ENCODE assay signal across 9 cellular contexts in genomic region chrX:56733459-56734046, GRCh38. TPM values are rescaled to one million over a fixed set of nuclear protein-coding genes. Genes with fewer than 3 reads are reported as not detected.
A peak's percentile ranks its signal among the peaks of the same experiment; 100 is the strongest.
DNase-seq lines count a peak whose midpoint lies in the region; ATAC-seq, FAIRE-seq and TF ChIP-seq lines count a peak whose summit lies in the region.
"Had no signal": no experiment of that assay in that cellular context is flagged by ENCODE, and none has a peak within 500 bp of the region (broad histone marks: within the 10 kb centered on the region; RNA-seq: fewer than 3 reads in every experiment).

No MANE protein-coding gene starts in this region.

- no peak for FAIRE-seq in small intestine (lab: Jason Lieb, UNC)

- peak; percentile 44 for ATAC-seq in HG03139 (IDR thresholded peaks at IDR 0.05; ENCODE audit: unreplicated experiment)
- peak in 1 of 8 donors; percentile 63 for ATAC-seq in heart right ventricle
- no peak for ATAC-seq in HG02759 (IDR thresholded peaks at IDR 0.05; ENCODE audit: unreplicated experiment)

- peak; percentile 18 to 81 (median 58) for TF ChIP-seq CTCF in heart right ventricle (IDR thresholded peaks at IDR 0.05)

- H3K36me3 ChIP-seq in heart right ventricle (peaks cover 0 to 23% (median 0%) of the 10 kb centered on the region in 9 donors), small intestine (ENCODE audit: control insufficient read depth in 2 of 2, insufficient read depth in 2 of 2, low read length in 2 of 2) (no peaks in the 10 kb centered on the region)

- H3K27ac ChIP-seq in heart right ventricle (no peak overlapping the region), small intestine (ENCODE audit: low read depth in 1 of 2, low read length in 1 of 2) (no peak overlapping the region)
- H3K27ac ChIP-seq: BLaER1 treated with 17β-estradiol and CSF1 and Interleukin-3, amounts not matched to agents 10 nM and 100 nM had no signal

- H3K4me3 ChIP-seq in heart right ventricle (no peak overlapping the region), small intestine (ENCODE audit: low read depth in 1 of 2, low read length in 2 of 2) (no peak overlapping the region)
- H3K4me3 ChIP-seq: BLaER1 treated with 17β-estradiol and CSF1 and Interleukin-3, amounts not matched to agents 10 nM and 100 nM had no signal

- WGBS in heart right ventricle, 2 donors: 50 to 56% methylated on average over 2 of the region's 2 CpGs
- WGBS in small intestine, 3 donors: 44 to 51% (median 46%) methylated on average over 2 of the region's 2 CpGs

- DNase-seq in NCI-H1417 (lab: John Stamatoyannopoulos, UW) (peak; percentile 24 to 83 (median 46)), NCI-H1417 treated with DMSO at 0.1 percent for 48 hours (lab: John Stamatoyannopoulos, UW) (no peak), RKO (ENCODE audit: low spot score) (peak; percentile 77), heart right ventricle (peak in 1 of 2 donors; percentile 39), small intestine (peak; percentile 54)
- DNase-seq in activated naive CD4-positive, alpha-beta T cell treated with Interleukin-2 at 50 U/mL for 16 hours: peak; percentile 54

- intact Hi-C loops in heart right ventricle (cut with DNase I): no loop called here

- H3K27me3 ChIP-seq in heart right ventricle: peaks cover 0 to 83% (median 0%) of the 10 kb centered on the region in 7 donors
- no peaks in the 10 kb centered on the region for H3K27me3 ChIP-seq in small intestine (ENCODE audit: control insufficient read depth in 2 of 2, insufficient read depth in 2 of 2, low read length in 2 of 2)

- no peaks in the 10 kb centered on the region for H3K9me3 ChIP-seq in heart right ventricle
- H3K9me3 ChIP-seq in small intestine (ENCODE audit: control insufficient read depth, low read depth): no peaks in the 10 kb centered on the region

- H3K4me1 ChIP-seq in heart right ventricle (peaks cover 0 to 36% (median 2%) of the 10 kb centered on the region in 9 donors), small intestine (ENCODE audit: control insufficient read depth in 2 of 2, insufficient read depth in 1 of 2, low read depth in 1 of 2, low read length in 1 of 2) (no peaks in the 10 kb centered on the region)

RNA-seq across cellular contexts. Expression of gene NBDY, which starts 4.5 kb away (rescaled TPM):
- total RNA-seq in heart right ventricle: 10 to 100 TPM; 14.7 to 36.7 (median 25.7) TPM
- polyA plus RNA-seq in heart right ventricle (10 to 100 TPM; 11.4 to 29.1 TPM), small intestine (10 to 100 TPM; 11.9 to 24.5 (median 17.3) TPM)
